ENCODE assay signal across 8 cellular contexts in the genomic region with DNA sequence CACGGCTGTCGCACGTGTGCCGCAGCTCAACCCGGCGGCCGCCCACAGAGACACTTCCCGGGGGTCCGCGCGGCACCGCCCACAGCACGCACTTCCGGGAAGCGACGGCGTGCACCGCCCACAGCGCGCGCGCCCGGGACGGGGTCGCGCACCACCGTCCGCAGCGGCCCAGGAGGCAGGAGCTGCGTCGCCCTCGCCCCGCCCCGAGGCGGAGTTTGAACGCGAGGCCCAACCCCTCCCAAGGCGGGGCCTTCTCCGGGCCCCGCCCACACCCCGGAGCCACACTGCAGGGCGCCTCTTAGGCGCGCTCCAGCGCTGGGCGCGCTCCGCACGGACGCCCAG.
DNase-seq lines count a peak whose midpoint lies in the region; ATAC-seq and TF ChIP-seq lines count a peak whose summit lies in the region.
"Not testable (repeated sequence)": the region's sequence is repeated elsewhere in the genome, so short reads cannot be mapped to it uniquely, and the experiment has no call there.

No MANE protein-coding gene starts in this region.

- not testable (repeated sequence) for H3K9ac ChIP-seq in OCI-LY1 (ENCODE audit: low read length)

- not testable (repeated sequence) for H2AFZ ChIP-seq in OCI-LY1 (ENCODE audit: low read length)

- H3K9me3 ChIP-seq in OCI-LY1 (ENCODE audit: low read length); right lobe of liver: not testable (repeated sequence)

- not testable (repeated sequence) for H3K9me2 ChIP-seq in OCI-LY1 (ENCODE audit: low read depth, low read length)

- not testable (repeated sequence) for TF ChIP-seq POLR2A in right lobe of liver (IDR thresholded peaks at IDR 0.05)

- intact Hi-C loops in right lobe of liver (cut with DNase I): not testable (repeated sequence)

- not testable (repeated sequence) for H3K27me3 ChIP-seq in OCI-LY1 (ENCODE audit: insufficient read depth, low read length); right lobe of liver

- WGBS in right lobe of liver (ENCODE audit: insufficient coverage, low coverage, low lambda C conversion rate, missing lambda C conversion rate): no CpG with 5 or more reads among the region's 50 CpGs

- H4K20me1 ChIP-seq in OCI-LY1 (ENCODE audit: insufficient read depth, low read length): not testable (repeated sequence)

- not testable (repeated sequence) for H3K79me2 ChIP-seq in OCI-LY1 (ENCODE audit: insufficient read depth, low read length)

- not testable (repeated sequence) for H3F3A ChIP-seq in OCI-LY1 (ENCODE audit: insufficient read depth, low read length)

- not testable (repeated sequence) for TF ChIP-seq CTCF in OCI-LY1 (IDR thresholded peaks at IDR 0.05; ENCODE audit: low read length); right lobe of liver (IDR thresholded peaks at IDR 0.05)

- not testable (repeated sequence) for H3K36me3 ChIP-seq in OCI-LY1 (ENCODE audit: insufficient read depth, low read length); right lobe of liver

- DNase-seq in activated T-cell treated with anti-CD3 and anti-CD28 coated beads for 1 hour (ENCODE audit: low read depth) (peak; percentile 74), ecto neural progenitor cell (ENCODE audit: low spot score) (peak; percentile 86), right lobe of liver (peak; percentile 87 to 91 (median 89)), ureter (ENCODE audit: low spot score) (peak; percentile 89)
- peak; percentile 72 to 83 for DNase-seq in stimulated activated CD4-positive, alpha-beta T cell treated with anti-CD3 and anti-CD28 coated beads, Interleukin-12 subunit alpha, Interleukin-12 subunit beta, amount 100 ng/mL, for 24 hours (ENCODE audit: low read depth in 2 of 2)

- peak overlapping the region; percentile 57 for H3K4me3 ChIP-seq in OCI-LY1 (ENCODE audit: low read depth, low read length, poor library complexity, severe bottlenecking)
- peak overlapping the region in 2 of 3 donors; percentile 38 to 42 for H3K4me3 ChIP-seq in right lobe of liver

- H3K4me2 ChIP-seq in OCI-LY1 (ENCODE audit: low read length): not testable (repeated sequence)

- H3K4me1 ChIP-seq in OCI-LY1 (ENCODE audit: insufficient read depth, low read length, severe bottlenecking); right lobe of liver: not testable (repeated sequence)

- ATAC-seq in GM18909 (IDR thresholded peaks at IDR 0.05; ENCODE audit: poor library complexity, unreplicated experiment) (peak; percentile 96), HG02885 (IDR thresholded peaks at IDR 0.05; ENCODE audit: poor library complexity, unreplicated experiment) (peak; percentile 98), right lobe of liver (peak; percentile 100)

- H3K27ac ChIP-seq in OCI-LY1 (ENCODE audit: low read depth, low read length, poor library complexity, severe bottlenecking); right lobe of liver: not testable (repeated sequence)
